In genomic region chr7:101804087-101804631, GRCh38 we compare ENCODE assay signal across 13 cellular contexts. TPM values are rescaled to one million over a fixed set of nuclear protein-coding genes. Genes with fewer than 3 reads are reported as not detected.
DNase-seq lines count a peak whose midpoint lies in the region; ATAC-seq lines count a peak whose summit lies in the region.
"Had no signal": no experiment of that assay in that cellular context is flagged by ENCODE, and none has a peak within 500 bp of the region (broad histone marks: within the 10 kb centered on the region; RNA-seq: fewer than 3 reads in every experiment).

No MANE protein-coding gene starts in this region.

- POLR2A ChIA-PET in activated CD8-positive, alpha-beta T cell treated with anti-CD3 and anti-CD28 coated beads, Interleukin-2, amount 10 ng/mL, durations not matched to agents 7 days and 5 days (lab: Charles Lee), result interaction anchor here (1.0 kb wide), 1 partner anchor 60 kb away, joined by 3 read pairs; no protein-coding TSS in a partner anchor

- CTCF ChIA-PET in activated CD8-positive, alpha-beta T cell treated with anti-CD3 and anti-CD28 coated beads, Interleukin-2, amount 10 ng/mL, durations not matched to agents 7 days and 5 days (lab: Charles Lee), result interaction anchor here (0.9 to 2.8 kb wide), 5 partner anchors 8 to 115 kb away, joined by 3 to 17 read pairs (median 10); no protein-coding TSS in a partner anchor

- H2AFZ ChIP-seq in ACC112 (ENCODE audit: low read length, unreplicated experiment), result peak overlapping the region; percentile 69

- no peak overlapping the region for H3K27ac ChIP-seq in ACC112 (ENCODE audit: low read depth, low read length)
- H3K27ac ChIP-seq: C4-2B, heart left ventricle, KMS-11 had no signal

- no peak overlapping the region for H3K4me3 ChIP-seq in ACC112 (ENCODE audit: low read depth, low read length)
- H3K4me3 ChIP-seq: heart left ventricle had no signal

- H3K9me3 ChIP-seq in ES-I3 (ENCODE audit: control insufficient read depth, insufficient read depth, low read length), result no peaks in the 10 kb centered on the region
- H3K9me3 ChIP-seq: heart left ventricle had no signal

- H3K36me3 ChIP-seq in ACC112 (ENCODE audit: insufficient read depth, low read length), result no peaks in the 10 kb centered on the region
- no peaks in the 10 kb centered on the region for H3K36me3 ChIP-seq in ES-I3 (ENCODE audit: insufficient read depth, low read length)
- H3K36me3 ChIP-seq: heart left ventricle had no signal

- peaks cover 38% of the 10 kb centered on the region for H3K27me3 ChIP-seq in ACC112 (ENCODE audit: insufficient read depth, low read length)

- H3K36me3 Mint-ChIP-seq in activated CD8-positive, alpha-beta T cell treated with anti-CD3 and anti-CD28 coated beads, Interleukin-2, amount 10 ng/mL, durations not matched to agents 7 days and 5 days (ENCODE audit: low read depth), result no peaks in the 10 kb centered on the region

- H3K4me1 Mint-ChIP-seq in activated CD8-positive, alpha-beta T cell treated with anti-CD3 and anti-CD28 coated beads, Interleukin-2, amount 10 ng/mL, durations not matched to agents 7 days and 5 days (ENCODE audit: low read depth), result peaks cover 15% of the 10 kb centered on the region

- peak; percentile 58 for ATAC-seq in activated CD8-positive, alpha-beta T cell treated with anti-CD3 and anti-CD28 coated beads, Interleukin-2, amount 10 ng/mL, durations not matched to agents 7 days and 5 days
- no peak for ATAC-seq in HG03571 (IDR thresholded peaks at IDR 0.05; ENCODE audit: unreplicated experiment)

- H3K4me1 ChIP-seq in ACC112 (ENCODE audit: control insufficient read depth, insufficient read depth, low read length, unreplicated experiment), result peaks cover 4% of the 10 kb centered on the region
- H3K4me1 ChIP-seq in ES-I3 (ENCODE audit: insufficient read depth, low read length), result peaks cover 4% of the 10 kb centered on the region; the same call in 1 of the 2 replicates

- no peaks in the 10 kb centered on the region for H3K79me2 ChIP-seq in ACC112 (ENCODE audit: control insufficient read depth, insufficient read depth, low read length, unreplicated experiment)

- H3K9ac ChIP-seq in ES-I3 (ENCODE audit: low read depth, low read length), result peak overlapping the region; percentile 36; the same call in 1 of the 2 replicates
- H3K9ac ChIP-seq: KMS-11 had no signal

- H3K9me3 Mint-ChIP-seq in activated CD8-positive, alpha-beta T cell treated with anti-CD3 and anti-CD28 coated beads, Interleukin-2, amount 10 ng/mL, durations not matched to agents 7 days and 5 days (ENCODE audit: insufficient read depth), result no peaks in the 10 kb centered on the region

- no peak overlapping the region for H3K27ac Mint-ChIP-seq in activated CD8-positive, alpha-beta T cell treated with anti-CD3 and anti-CD28 coated beads, Interleukin-2, amount 10 ng/mL, durations not matched to agents 7 days and 5 days

- no peak overlapping the region for H3K4me3 Mint-ChIP-seq in activated CD8-positive, alpha-beta T cell treated with anti-CD3 and anti-CD28 coated beads, Interleukin-2, amount 10 ng/mL, durations not matched to agents 7 days and 5 days

- no peak for DNase-seq in activated CD8-positive, alpha-beta T cell treated with anti-CD3 and anti-CD28 coated beads, Interleukin-2, amount 10 ng/mL, durations not matched to agents 7 days and 5 days
- peak; percentile 66 for DNase-seq in iPS-NIHi7 (ENCODE audit: extremely low spot score)
- no peak for DNase-seq in dedifferentiated amniotic fluid mesenchymal stem cell (ENCODE audit: extremely low spot score)
- DNase-seq in stimulated activated CD4-positive, alpha-beta T cell treated with anti-CD3 and anti-CD28 coated beads, Interleukin-4, amount 100 ng/mL, for 1 hour, result no peak
- DNase-seq in NCI-H1092 (lab: John Stamatoyannopoulos, UW), result no peak
- DNase-seq: heart left ventricle, NCI-H2227 treated with DMSO at 0.1 percent for 48 hours, SIG-M5 had no signal

- H3K27me3 Mint-ChIP-seq in activated CD8-positive, alpha-beta T cell treated with anti-CD3 and anti-CD28 coated beads, Interleukin-2, amount 10 ng/mL, durations not matched to agents 7 days and 5 days (ENCODE audit: low read depth), result peaks cover 23% of the 10 kb centered on the region

RNA-seq across cellular contexts. Expression of gene CUX1, which starts 13.3 kb away (rescaled TPM):
- 10 to 100 TPM; 30.7 to 31.2 TPM for total RNA-seq in activated CD8-positive, alpha-beta T cell treated with anti-CD3 and anti-CD28 coated beads, Interleukin-2, amount 10 ng/mL, durations not matched to agents 7 days and 5 days
